In the genomic region with DNA sequence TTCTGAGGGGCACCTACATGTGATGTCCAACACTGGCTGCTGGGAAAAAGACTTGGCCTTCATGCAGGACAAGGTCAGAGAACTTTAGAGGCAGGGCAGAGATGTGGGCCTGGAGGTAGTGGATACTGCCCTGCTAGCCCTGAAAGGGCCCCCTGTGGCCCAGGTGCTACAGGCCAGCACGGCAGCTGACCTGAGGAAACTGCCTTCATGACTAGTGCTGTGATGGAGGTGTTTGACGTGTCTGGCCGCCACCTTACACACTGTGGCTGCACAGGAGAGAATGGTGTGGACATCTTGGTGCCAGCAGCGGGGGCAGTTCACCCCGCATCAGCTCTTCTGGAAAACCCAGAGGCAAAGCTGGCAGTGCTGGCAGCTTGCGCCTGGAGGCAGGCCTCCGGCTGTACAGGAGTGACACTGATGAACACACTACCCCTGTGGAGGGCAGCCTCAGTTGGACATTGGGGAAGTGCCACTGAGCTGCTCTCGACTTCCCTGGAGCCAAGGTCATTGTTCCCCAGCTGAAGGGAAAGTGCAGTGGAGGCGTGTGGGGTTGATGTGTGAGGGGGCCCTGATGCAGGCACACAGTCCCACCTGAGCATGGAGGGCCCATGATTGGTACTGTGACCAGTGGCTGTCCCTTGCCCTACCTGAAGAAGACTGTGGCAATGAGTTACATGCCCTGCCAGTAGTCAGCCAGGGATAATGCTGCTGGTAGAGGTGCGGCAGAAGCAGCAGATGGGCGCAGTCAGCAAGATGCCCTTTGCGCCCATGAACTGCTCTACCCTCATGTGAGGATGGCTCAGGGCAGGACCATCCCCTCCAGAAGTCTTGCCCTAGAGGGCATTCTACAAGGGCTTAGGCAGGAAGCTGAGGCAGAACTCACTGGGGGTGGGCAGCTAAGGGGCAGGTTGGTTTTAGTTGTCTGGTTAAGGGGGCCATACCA, we compare ENCODE assay signal across 15 cellular contexts.
"Had no signal": no experiment of that assay in that cellular context is flagged by ENCODE, and none has a peak within 500 bp of the region (broad histone marks: within the 10 kb centered on the region; RNA-seq: fewer than 3 reads in every experiment).

No MANE protein-coding gene starts in this region.

- H3K9me3 Mint-ChIP-seq: activated T-helper 2 cell treated with anti-CD3 and anti-CD28 coated beads, Interferon-gamma antibody, Interleukin-2, Interleukin-4, amounts not matched to agents 10 μg/mL and 5 μg/mL and 100 μg/mL, durations not matched to agents 14 hours and 24 hours and 36 hours had no signal

- H3K36me3 ChIP-seq: gastrocnemius medialis, heart right ventricle, left ventricle myocardium inferior, suprapubic skin had no signal

- H3K4me1 Mint-ChIP-seq: brain had no signal

- H3K4me3 Mint-ChIP-seq: activated CD4-positive, alpha-beta T cell treated with anti-CD3 and anti-CD28 coated beads, Interleukin-2, amount 10 ng/mL, durations not matched to agents 24 days and 14 days; brain; naive B cell had no signal

- H3K27me3 Mint-ChIP-seq: naive B cell had no signal

- H3K9ac ChIP-seq: parathyroid adenoma had no signal

- H3K27ac Mint-ChIP-seq: activated CD4-positive, alpha-beta T cell treated with anti-CD3 and anti-CD28 coated beads, Interleukin-2, amount 10 ng/mL, durations not matched to agents 24 days and 14 days; activated T-helper 2 cell treated with anti-CD3 and anti-CD28 coated beads, Interferon-gamma antibody, Interleukin-2, Interleukin-4, amounts not matched to agents 10 μg/mL and 5 μg/mL and 100 μg/mL, durations not matched to agents 14 hours and 24 hours and 36 hours; brain had no signal

- H3K9me3 ChIP-seq: gastrocnemius medialis, left ventricle myocardium inferior, suprapubic skin had no signal

- H3K4me3 ChIP-seq: gastrocnemius medialis, heart right ventricle, left ventricle myocardium inferior, SK-N-MC, suprapubic skin had no signal

- H3K4me1 ChIP-seq: gastrocnemius medialis, left ventricle myocardium inferior, parathyroid adenoma had no signal

- DNase-seq: activated CD4-positive, alpha-beta T cell treated with anti-CD3 and anti-CD28 coated beads, Interleukin-2, amount 10 ng/mL, durations not matched to agents 24 days and 14 days; activated naive CD4-positive, alpha-beta T cell treated with anti-CD3 and anti-CD28 coated beads, Interleukin-2, amount 50 U/mL, for 16 hours; activated T-cell treated with anti-CD3 and anti-CD28 coated beads for 4 hours; amniotic stem cell; gastrocnemius medialis; heart right ventricle; islet precursor cell; left ventricle myocardium inferior; naive B cell; retina had no signal

- H3K27ac ChIP-seq: gastrocnemius medialis, heart right ventricle, left ventricle myocardium inferior, parathyroid adenoma, SK-N-MC, suprapubic skin had no signal

- H3K27me3 ChIP-seq: gastrocnemius medialis, heart right ventricle, suprapubic skin had no signal

- H3K36me3 Mint-ChIP-seq: brain, naive B cell had no signal

- ATAC-seq: gastrocnemius medialis had no signal
